ENCODE assay signal across 8 cellular contexts in genomic region chr2:105919826-105920225, GRCh38.
DNase-seq lines count a peak whose midpoint lies in the region; ATAC-seq and TF ChIP-seq lines count a peak whose summit lies in the region.

No MANE protein-coding gene starts in this region.

- H3K27ac Mint-ChIP-seq in Caco-2 (ENCODE audit: unreplicated experiment): no peak overlapping the region

- CTCF ChIA-PET in Caco-2 (lab: Charles Lee): no interaction called here

- H3K36me3 ChIP-seq in Caco-2 (ENCODE audit: control insufficient read depth, insufficient read depth, low read length): no peaks in the 10 kb centered on the region
- H3K36me3 ChIP-seq in iPS DF 6.9 (ENCODE audit: control insufficient read depth, insufficient read depth, low read length): no peaks in the 10 kb centered on the region

- DNase-seq in Caco-2: peak; percentile 42 to 45
- DNase-seq in NCI-H69 (lab: John Stamatoyannopoulos, UW): peak; percentile 11
- peak; percentile 27 for DNase-seq in activated gamma-delta T cell treated with anti-CD3 and anti-CD28 coated beads, Interleukin-2, amount 50 U/mL, for 16 hours (ENCODE audit: low read depth)
- DNase-seq in iPS DF 6.9 (ENCODE audit: low read depth, low spot score): peak; percentile 25
- peak; percentile 36 for DNase-seq in stimulated activated naive CD4-positive, alpha-beta T cell treated with Interleukin-2 at 50 U/mL for 16 hours (lab: John Stamatoyannopoulos, UW)
- DNase-seq in Ammon's horn (ENCODE audit: low spot score): no peak
- DNase-seq in NCI-H526 treated with DMSO at 0.1 percent for 48 hours (lab: John Stamatoyannopoulos, UW): no peak

- BruUV-seq in Caco-2 (replicated peaks; lab: Mats Ljungman, UMichigan): no TSS peak

- no peaks in the 10 kb centered on the region for H3K36me3 Mint-ChIP-seq in Caco-2 (ENCODE audit: insufficient read depth, unreplicated experiment)

- no peaks in the 10 kb centered on the region for H3K9me3 ChIP-seq in Caco-2
- H3K9me3 ChIP-seq in iPS DF 6.9 (ENCODE audit: control insufficient read depth, insufficient read depth, low read length): no peaks in the 10 kb centered on the region

- no peak for ATAC-seq in HG03565 (IDR thresholded peaks at IDR 0.05; ENCODE audit: unreplicated experiment)

- H3K27me3 ChIP-seq in Caco-2 (replicated peaks; ENCODE audit: control insufficient read depth, insufficient read depth, low read length) (no peaks in the 10 kb centered on the region), iPS DF 6.9 (ENCODE audit: control insufficient read depth, insufficient read depth, low read length) (no peaks in the 10 kb centered on the region)

- intact Hi-C loops in Caco-2 (cut with micrococcal nuclease; ENCODE audit: unreplicated experiment): no loop called here

- H3K27me3 Mint-ChIP-seq in Caco-2 (ENCODE audit: insufficient read depth, unreplicated experiment): no peaks in the 10 kb centered on the region

- H3K4me1 ChIP-seq in Caco-2 (no peaks in the 10 kb centered on the region), iPS DF 6.9 (ENCODE audit: control insufficient read depth, insufficient read depth, low read length) (no peaks in the 10 kb centered on the region)

- POLR2A ChIA-PET in Caco-2 (lab: Charles Lee): no interaction called here

- H3K4me1 Mint-ChIP-seq in Caco-2 (ENCODE audit: low read depth, unreplicated experiment): no peaks in the 10 kb centered on the region

- H3K9me3 Mint-ChIP-seq in Caco-2 (ENCODE audit: unreplicated experiment): no peaks in the 10 kb centered on the region

- no peak overlapping the region for H3K4me3 Mint-ChIP-seq in Caco-2 (ENCODE audit: unreplicated experiment)

- no peak overlapping the region for H3K27ac ChIP-seq in iPS DF 6.9 (ENCODE audit: low read length)

- H3K4me3 ChIP-seq in Caco-2 (ENCODE audit: low read depth, low read length) (no peak overlapping the region), iPS DF 6.9 (ENCODE audit: low read length) (no peak overlapping the region)

- peak; percentile 56 to 58 for TF ChIP-seq CTCF in Caco-2 (IDR thresholded peaks at IDR 0.05; ENCODE audit: insufficient read depth in 1 of 2, low read depth in 1 of 2, low read length in 1 of 2, severe bottlenecking in 1 of 2, unreplicated experiment in 1 of 2)

Comparison
In these comparisons a context has a peak if more than half of its experiments do, and no peak if none do; other contexts are left out.
1. DNase-seq: peak in Caco-2 (2 of 2), NCI-H69 (single experiment), activated gamma-delta T cell treated with anti-CD3 and anti-CD28 coated beads, Interleukin-2, amount 50 U/mL, for 16 hours (single experiment), iPS DF 6.9 (single experiment) and stimulated activated naive CD4-positive, alpha-beta T cell treated with Interleukin-2 at 50 U/mL for 16 hours (single experiment); none in Ammon's horn (single experiment) and NCI-H526 treated with DMSO at 0.1 percent for 48 hours (single experiment).